Comparison of ENCODE assay signal across 8 cellular contexts in the genomic region with DNA sequence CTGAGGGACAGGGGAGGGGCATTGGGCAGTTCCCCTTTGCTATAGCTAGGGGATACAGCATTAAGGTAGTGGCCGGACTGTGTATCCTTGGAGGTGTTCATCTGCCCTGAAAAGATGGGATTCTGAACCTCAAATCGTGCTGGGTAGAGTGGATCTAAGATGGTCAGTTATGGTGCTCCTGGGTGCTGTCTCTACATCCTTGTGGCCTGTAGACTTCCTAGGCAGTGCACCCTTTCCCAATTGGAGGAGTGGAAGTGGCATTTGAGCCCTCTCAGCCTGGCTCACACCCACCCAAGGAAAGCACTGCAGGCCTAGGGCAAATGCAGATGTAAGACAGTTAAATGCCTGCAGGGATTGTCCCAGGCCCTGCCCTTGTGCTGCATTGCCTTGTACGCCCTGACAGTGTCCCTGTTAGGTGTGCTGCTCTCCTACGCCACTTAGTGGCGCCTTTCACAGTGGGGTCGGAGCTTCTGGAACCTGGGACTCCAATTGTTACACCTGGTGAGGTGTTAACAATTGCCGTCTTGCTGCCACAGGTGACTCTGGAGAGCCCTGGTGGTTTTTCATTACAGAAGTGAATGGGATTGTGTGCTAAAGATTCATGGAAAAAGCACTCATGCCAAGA. TPM values are rescaled to one million over a fixed set of nuclear protein-coding genes. Genes with fewer than 3 reads are reported as not detected.
DNase-seq lines count a peak whose midpoint lies in the region; ATAC-seq, FAIRE-seq and TF ChIP-seq lines count a peak whose summit lies in the region.
"Had no signal": no experiment of that assay in that cellular context is flagged by ENCODE, and none has a peak within 500 bp of the region (broad histone marks: within the 10 kb centered on the region; RNA-seq: fewer than 3 reads in every experiment).

No MANE protein-coding gene starts in this region.

- H3K4me3 ChIP-seq in HL-60 (replicated peaks; ENCODE audit: insufficient read depth, low read length) = no peak overlapping the region
- H3K4me3 ChIP-seq in bronchial epithelial cell (ENCODE audit: low read depth, low read length) = no peak overlapping the region
- no peak overlapping the region for H3K4me3 ChIP-seq in suprapubic skin
- H3K4me3 ChIP-seq: SJCRH30 had no signal

- in situ Hi-C loops in GM13977 (cut with MboI; ENCODE audit: low pct_unique_long_range_greater_than_20kb, low sequenced_read_pairs, unreplicated experiment) = no loop called here

- FAIRE-seq in bronchial epithelial cell (lab: Jason Lieb, UNC) = no peak

- TF ChIP-seq EP300 in suprapubic skin (IDR thresholded peaks at IDR 0.05) = no peak

- TF ChIP-seq POLR2A in suprapubic skin (IDR thresholded peaks at IDR 0.05) = no peak

- TF ChIP-seq CTCF in GM13977 (IDR thresholded peaks at IDR 0.05; ENCODE audit: extremely low read depth, insufficient read depth, missing control alignments) (peak; percentile 73), HL-60 (IDR thresholded peaks at IDR 0.05; ENCODE audit: insufficient read depth, low read length) (peak; percentile 12), bronchial epithelial cell (IDR thresholded peaks at IDR 0.05; ENCODE audit: insufficient read depth, low read length, severe bottlenecking) (peak; percentile 70), suprapubic skin (IDR thresholded peaks at IDR 0.05) (peak; percentile 30 to 32)

- H3K36me3 ChIP-seq in bronchial epithelial cell (ENCODE audit: control insufficient read depth, insufficient read depth, low read length) (no peaks in the 10 kb centered on the region), suprapubic skin (peaks cover 8% of the 10 kb centered on the region)
- H3K36me3 ChIP-seq: SJCRH30 had no signal

- DNase-seq in GM13977 (ENCODE audit: low spot score) (peak; percentile 28), HL-60 (ENCODE audit: low read depth in 1 of 2, low spot score in 1 of 2) (peak in 1 of 2 experiments; percentile 4), bronchial epithelial cell (ENCODE audit: low read depth) (no peak), suprapubic skin (ENCODE audit: low spot score in 2 of 2) (no peak), NCI-H146 (lab: John Stamatoyannopoulos, UW) (no peak), NCI-H1105 treated with DMSO at 0.1 percent for 48 hours (lab: John Stamatoyannopoulos, UW) (no peak)

- 83% methylated on average over 6 of the region's 7 CpGs for WGBS in suprapubic skin

- no peaks in the 10 kb centered on the region for H3K27me3 ChIP-seq in HL-60 (ENCODE audit: insufficient read depth, poor library complexity, severe bottlenecking)
- no peaks in the 10 kb centered on the region for H3K27me3 ChIP-seq in bronchial epithelial cell (ENCODE audit: control insufficient read depth, insufficient read depth, low read length)
- no peaks in the 10 kb centered on the region for H3K27me3 ChIP-seq in suprapubic skin

- no peaks in the 10 kb centered on the region for H3K9me3 ChIP-seq in suprapubic skin
- H3K9me3 ChIP-seq: SJCRH30 had no signal

- H3K27ac ChIP-seq in HL-60 (replicated peaks) (no peak overlapping the region), suprapubic skin (no peak overlapping the region)
- H3K27ac ChIP-seq: SJCRH30 had no signal

- H3K4me1 ChIP-seq in suprapubic skin = peaks cover 30% of the 10 kb centered on the region
- H3K4me1 ChIP-seq: SJCRH30 had no signal

- ATAC-seq in GM21528 (IDR thresholded peaks at IDR 0.05; ENCODE audit: low FRiP score, unreplicated experiment) = peak; percentile 59

RNA-seq across cellular contexts. Expression of a gene that starts 35.0 kb away (rescaled TPM):
- 15.0 and 41.6 TPM in 2 replicates for total RNA-seq in bronchial epithelial cell
- 100 to 1,000 TPM in 1 of 4 donors, 10 to 100 TPM in 3; 68.2 to 139 (median 76.2) TPM for total RNA-seq in suprapubic skin

Comparison
In these comparisons a context has a peak if more than half of its experiments do, and no peak if none do; other contexts are left out.
1. CTCF ChIP-seq: peak in every context shown above with its lines; median percentile 73 in GM13977; 70 in bronchial epithelial cell; 31 in suprapubic skin; 12 in HL-60.